ENCODE assay signal across 1 cellular context in genomic region chr17:68777243-68777855, GRCh38.
TF ChIP-seq lines count a peak whose summit lies in the region.

No MANE protein-coding gene starts in this region.

TF ChIP-seq in HepG2, 621 proteins besides CTCF, POLR2A, EP300 and RAD21 (continued from another document and continues in another):
- TF ChIP-seq NFAT5 (CRISPR knock-in tag; IDR thresholded peaks at IDR 0.05) (no peak), ZMYM4 (CRISPR knock-in tag; IDR thresholded peaks at IDR 0.05) (peak; percentile 51; the same call in 1 of the 2 replicates), PRMT3 (CRISPR knock-in tag; IDR thresholded peaks at IDR 0.05; ENCODE audit: borderline replicate concordance, low read depth) (no peak), MTERF4 (CRISPR knock-in tag; IDR thresholded peaks at IDR 0.05) (no peak), ZNF280B (CRISPR knock-in tag; IDR thresholded peaks at IDR 0.05; ENCODE audit: borderline replicate concordance) (no peak), BRF2 (CRISPR knock-in tag; IDR thresholded peaks at IDR 0.05) (no peak), ZNF773 (CRISPR knock-in tag; IDR thresholded peaks at IDR 0.05; ENCODE audit: borderline replicate concordance) (no peak), MEIS2 (CRISPR knock-in tag; IDR thresholded peaks at IDR 0.05) (no peak), ZSCAN29 (CRISPR knock-in tag; conservative IDR thresholded peaks at IDR 0.05) (no peak), SNAPC2 (CRISPR knock-in tag; IDR thresholded peaks at IDR 0.05) (0 out of 2 replicates have a peak, but pooled peaks have one; percentile 46), PRPF4 (IDR thresholded peaks at IDR 0.05; ENCODE audit: low read depth, low read length, poor library complexity, severe bottlenecking) (no peak), HOMEZ (CRISPR knock-in tag; IDR thresholded peaks at IDR 0.05; ENCODE audit: low read depth) (peak; percentile 86), ZSCAN20 (CRISPR knock-in tag; IDR thresholded peaks at IDR 0.05; ENCODE audit: borderline replicate concordance) (no peak), MED1 (CRISPR knock-in tag; IDR thresholded peaks at IDR 0.05) (peak; percentile 75), GMEB2 (CRISPR knock-in tag; IDR thresholded peaks at IDR 0.05; ENCODE audit: low read depth) (no peak), ZNF710 (CRISPR knock-in tag; IDR thresholded peaks at IDR 0.05; ENCODE audit: borderline replicate concordance) (no peak), ZNF687 (CRISPR knock-in tag; IDR thresholded peaks at IDR 0.05) (no peak), PHF8 (CRISPR knock-in tag; IDR thresholded peaks at IDR 0.05) (peak; percentile 36; the same call in 1 of the 2 replicates), ZNF138 (CRISPR knock-in tag; IDR thresholded peaks at IDR 0.05; ENCODE audit: low read depth) (no peak), ZNF414 (CRISPR knock-in tag; IDR thresholded peaks at IDR 0.05) (no peak), FOXA1 (IDR thresholded peaks at IDR 0.05) (no peak), FOXA1 (CRISPR knock-in tag; IDR thresholded peaks at IDR 0.05) (no peak), MAX (IDR thresholded peaks at IDR 0.05) (0 out of 2 replicates have a peak, but pooled peaks have one; percentile 17), ZNF703 (CRISPR knock-in tag; IDR thresholded peaks at IDR 0.05; ENCODE audit: borderline replicate concordance) (no peak), GPN1 (CRISPR knock-in tag; IDR thresholded peaks at IDR 0.05; ENCODE audit: borderline replicate concordance) (no peak), CREM (IDR thresholded peaks at IDR 0.05) (no peak), CREM (CRISPR knock-in tag; IDR thresholded peaks at IDR 0.05) (no peak), ZNF720 (CRISPR knock-in tag; IDR thresholded peaks at IDR 0.05) (no peak), IRF9 (CRISPR knock-in tag; IDR thresholded peaks at IDR 0.05; ENCODE audit: borderline replicate concordance) (no peak), BCL3 (CRISPR knock-in tag; IDR thresholded peaks at IDR 0.05) (no peak)
